ENCODE assay signal across 15 cellular contexts in the genomic region with DNA sequence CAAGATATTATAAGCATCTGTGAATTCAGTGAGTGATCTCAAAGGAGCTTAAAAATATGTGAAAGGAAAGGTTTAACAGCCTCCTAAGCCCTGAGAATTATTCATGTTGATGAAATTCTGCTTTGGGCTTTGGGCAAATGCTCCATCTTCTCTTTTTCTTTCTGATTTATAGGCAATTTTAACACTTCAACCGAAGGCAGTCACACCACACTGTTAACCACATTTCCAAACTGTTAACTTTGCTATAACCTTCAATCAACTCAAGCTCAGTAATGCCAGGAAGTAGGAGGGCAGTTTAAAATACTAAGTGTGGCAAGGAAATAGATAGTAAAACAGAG. TPM values are rescaled to one million over a fixed set of nuclear protein-coding genes. Genes with fewer than 3 reads are reported as not detected.
DNase-seq lines count a peak whose midpoint lies in the region; ATAC-seq and TF ChIP-seq lines count a peak whose summit lies in the region.
"Had no signal": no experiment of that assay in that cellular context is flagged by ENCODE, and none has a peak within 500 bp of the region (broad histone marks: within the 10 kb centered on the region; RNA-seq: fewer than 3 reads in every experiment).

No MANE protein-coding gene starts in this region.

- H3K4me2 ChIP-seq in IMR-90 (ENCODE audit: low read depth, low read length): peak overlapping the region; percentile 96
- no peak overlapping the region for H3K4me2 ChIP-seq in mesendoderm (ENCODE audit: low read length)

- H3K23ac ChIP-seq in IMR-90 (ENCODE audit: low read depth, low read length): no peak overlapping the region
- H3K23ac ChIP-seq in mesendoderm (ENCODE audit: low read length): no peak overlapping the region

- no peak overlapping the region for H2AFZ ChIP-seq in IMR-90 (replicated peaks; ENCODE audit: low read length, poor library complexity)

- H3K18ac ChIP-seq in IMR-90 (ENCODE audit: low read depth, low read length) (peak overlapping the region; percentile 98; the same call in 1 of the 2 replicates), mesendoderm (ENCODE audit: low read length) (no peak overlapping the region)

- no peaks in the 10 kb centered on the region for H3K9me3 Mint-ChIP-seq in CD8-positive, alpha-beta T cell
- H3K9me3 Mint-ChIP-seq in activated CD8-positive, alpha-beta T cell treated with anti-CD3 and anti-CD28 coated beads, Interleukin-2, amount 10 ng/mL, durations not matched to agents 7 days and 5 days (ENCODE audit: insufficient read depth): peaks cover 5% of the 10 kb centered on the region
- H3K9me3 Mint-ChIP-seq: activated naive CD4-positive, alpha-beta T cell treated with anti-CD3 and anti-CD28 coated beads, Interleukin-2, amount 10 ng/mL, durations not matched to agents 7 days and 5 days had no signal

- no peak overlapping the region for H3K4me3 ChIP-seq in CD8-positive, alpha-beta T cell (ENCODE audit: low read depth, low read length)
- H3K4me3 ChIP-seq in IMR-90 (ENCODE audit: insufficient read depth, low read depth, low read length) (peak overlapping the region; percentile 29; the same call in 1 of the 2 replicates), mesendoderm (ENCODE audit: low read length) (no peak overlapping the region)

- H3K27ac ChIP-seq in CD8-positive, alpha-beta T cell (ENCODE audit: low read depth, low read length): no peak overlapping the region
- H3K27ac ChIP-seq in IMR-90 (ENCODE audit: insufficient read depth, low read length) (no peak overlapping the region), mesendoderm (ENCODE audit: low read depth, low read length) (no peak overlapping the region)

- H3K56ac ChIP-seq in IMR-90 (ENCODE audit: extremely low read depth, insufficient read depth, low read length): peak overlapping the region; percentile 0; the same call in 1 of the 2 replicates
- H3K56ac ChIP-seq in mesendoderm (ENCODE audit: low read length): no peak overlapping the region

- no peak for TF ChIP-seq POLR2A in IMR-90 (IDR thresholded peaks at IDR 0.05; ENCODE audit: low read depth, low read length)

- H3K14ac ChIP-seq in IMR-90 (replicated peaks; ENCODE audit: low read depth, low read length): peak overlapping the region; percentile 73; the same call in 1 of the 2 replicates

- no peak overlapping the region for H2AK5ac ChIP-seq in IMR-90 (ENCODE audit: low read depth, low read length)
- H2AK5ac ChIP-seq in mesendoderm (ENCODE audit: low read length): no peak overlapping the region

- no peaks in the 10 kb centered on the region for H3K36me3 ChIP-seq in CD8-positive, alpha-beta T cell (ENCODE audit: insufficient read depth, low read length)
- H3K36me3 ChIP-seq in IMR-90 (ENCODE audit: control insufficient read depth, insufficient read depth, low read length): no peaks in the 10 kb centered on the region
- no peaks in the 10 kb centered on the region for H3K36me3 ChIP-seq in mesendoderm (ENCODE audit: control insufficient read depth, insufficient read depth, low read length)

- H3K27ac Mint-ChIP-seq in CD8-positive, alpha-beta T cell: peak overlapping the region; percentile 35
- H3K27ac Mint-ChIP-seq in activated CD8-positive, alpha-beta T cell treated with anti-CD3 and anti-CD28 coated beads, Interleukin-2, amount 10 ng/mL, durations not matched to agents 7 days and 5 days: peak overlapping the region; percentile 82
- H3K27ac Mint-ChIP-seq: activated naive CD4-positive, alpha-beta T cell treated with anti-CD3 and anti-CD28 coated beads, Interleukin-2, amount 10 ng/mL, durations not matched to agents 7 days and 5 days had no signal

- BruUV-seq in IMR-90 (replicated peaks; lab: Mats Ljungman, UMichigan): no TSS peak

- H3K4me1 ChIP-seq in CD8-positive, alpha-beta T cell (ENCODE audit: insufficient read depth, low read length): peaks cover 19% of the 10 kb centered on the region
- H3K4me1 ChIP-seq in IMR-90 (ENCODE audit: control insufficient read depth, insufficient read depth, low read length) (peaks cover 9% of the 10 kb centered on the region), mesendoderm (ENCODE audit: control insufficient read depth, low read depth, low read length) (peaks cover 2% of the 10 kb centered on the region)

- peak; percentile 83 for ATAC-seq in CD8-positive, alpha-beta T cell
- ATAC-seq in IMR-90 (ENCODE audit: low read depth): peak; percentile 82
- ATAC-seq in activated CD8-positive, alpha-beta T cell treated with anti-CD3 and anti-CD28 coated beads, Interleukin-2, amount 10 ng/mL, durations not matched to agents 7 days and 5 days: peak; percentile 86
- ATAC-seq: left ventricle myocardium superior had no signal

- H3K9me3 ChIP-seq in CD8-positive, alpha-beta T cell (ENCODE audit: low read length): no peaks in the 10 kb centered on the region
- no peaks in the 10 kb centered on the region for H3K9me3 ChIP-seq in IMR-90 (ENCODE audit: control insufficient read depth, insufficient read depth, low read length)

- H2BK120ac ChIP-seq in IMR-90 (ENCODE audit: low read depth, low read length): peak overlapping the region; percentile 50
- H2BK120ac ChIP-seq in mesendoderm (ENCODE audit: low read depth, low read length): no peak overlapping the region

- H3K79me2 ChIP-seq in mesendoderm (ENCODE audit: control insufficient read depth, insufficient read depth, low read length): no peaks in the 10 kb centered on the region

- no peak for TF ChIP-seq RAD21 in IMR-90 (IDR thresholded peaks at IDR 0.05; ENCODE audit: low read length)

- H4K91ac ChIP-seq in IMR-90 (ENCODE audit: insufficient read depth, low read depth, low read length): peak overlapping the region; percentile 29; the same call in 1 of the 2 replicates

- peak overlapping the region; percentile 61; the same call in 1 of the 2 replicates for H4K5ac ChIP-seq in IMR-90 (ENCODE audit: low read depth, low read length)
- H4K5ac ChIP-seq in mesendoderm (ENCODE audit: low read length): no peak overlapping the region

- peaks cover 3% of the 10 kb centered on the region; the same call in 1 of the 2 replicates for H3K9me1 ChIP-seq in IMR-90 (ENCODE audit: insufficient read depth, low read length)

- peaks cover 27% of the 10 kb centered on the region for H3K4me1 Mint-ChIP-seq in CD8-positive, alpha-beta T cell (ENCODE audit: low read depth)
- H3K4me1 Mint-ChIP-seq in activated CD8-positive, alpha-beta T cell treated with anti-CD3 and anti-CD28 coated beads, Interleukin-2, amount 10 ng/mL, durations not matched to agents 7 days and 5 days (ENCODE audit: low read depth): peaks cover 26% of the 10 kb centered on the region

- H3K4ac ChIP-seq in IMR-90 (ENCODE audit: low read depth, low read length) (peak overlapping the region; percentile 7; the same call in 1 of the 2 replicates), mesendoderm (ENCODE audit: low read depth, low read length) (no peak overlapping the region)

- peak overlapping the region; percentile 85 for H2BK5ac ChIP-seq in IMR-90 (ENCODE audit: low read depth, low read length, poor library complexity, severe bottlenecking)
- H2BK5ac ChIP-seq in mesendoderm (ENCODE audit: low read length): no peak overlapping the region

- in situ Hi-C loops in IMR-90 (cut with MboI; ENCODE audit: low sequenced_read_pairs): loop anchor here (10.0 kb wide), 2 partner anchors 362 to 582 kb away; no protein-coding TSS in a partner anchor

- peak overlapping the region; percentile 40 for H3K4me3 Mint-ChIP-seq in CD8-positive, alpha-beta T cell
- peak overlapping the region; percentile 39 for H3K4me3 Mint-ChIP-seq in activated CD8-positive, alpha-beta T cell treated with anti-CD3 and anti-CD28 coated beads, Interleukin-2, amount 10 ng/mL, durations not matched to agents 7 days and 5 days
- H3K4me3 Mint-ChIP-seq: activated naive CD4-positive, alpha-beta T cell treated with anti-CD3 and anti-CD28 coated beads, Interleukin-2, amount 10 ng/mL, durations not matched to agents 7 days and 5 days had no signal

- H3K27me3 Mint-ChIP-seq in CD8-positive, alpha-beta T cell (ENCODE audit: low read depth): no peaks in the 10 kb centered on the region
- no peaks in the 10 kb centered on the region for H3K27me3 Mint-ChIP-seq in activated CD8-positive, alpha-beta T cell treated with anti-CD3 and anti-CD28 coated beads, Interleukin-2, amount 10 ng/mL, durations not matched to agents 7 days and 5 days (ENCODE audit: low read depth)
- H3K27me3 Mint-ChIP-seq: activated naive CD4-positive, alpha-beta T cell treated with anti-CD3 and anti-CD28 coated beads, Interleukin-2, amount 10 ng/mL, durations not matched to agents 7 days and 5 days had no signal

- peak overlapping the region; percentile 63; the same call in 1 of the 2 replicates for H2BK20ac ChIP-seq in IMR-90 (ENCODE audit: low read depth, low read length)

- H4K20me1 ChIP-seq in IMR-90 (ENCODE audit: insufficient read depth, low read length): no peaks in the 10 kb centered on the region

- H2BK15ac ChIP-seq in IMR-90 (ENCODE audit: low read depth, low read length) (no peak overlapping the region), mesendoderm (replicated peaks; ENCODE audit: low read depth) (peak overlapping the region; percentile 12)

- POLR2A ChIA-PET in CD8-positive, alpha-beta T cell (lab: Charles Lee): interaction anchor here (1.1 to 1.3 kb wide), 2 partner anchors 21 to 187 kb away, joined by 3 to 4 read pairs; no protein-coding TSS in a partner anchor
- POLR2A ChIA-PET in IMR-90 (lab: Charles Lee; ENCODE audit: unreplicated experiment): interaction anchor here (0.6 kb wide), 1 partner anchor 166 kb away, joined by 9 read pairs; no protein-coding TSS in a partner anchor
- POLR2A ChIA-PET in activated CD8-positive, alpha-beta T cell treated with anti-CD3 and anti-CD28 coated beads, Interleukin-2, amount 10 ng/mL, durations not matched to agents 7 days and 5 days (lab: Charles Lee): interaction anchor here (0.6 to 1.9 kb wide), 2 partner anchors 55 to 57 kb away, joined by 3 to 9 read pairs; partner anchors contain the start of gene NEK7

- no peak for TF ChIP-seq CTCF in CD8-positive, alpha-beta T cell (IDR thresholded peaks at IDR 0.05)
- TF ChIP-seq CTCF in IMR-90 (conservative IDR thresholded peaks at IDR 0.05; ENCODE audit: low read depth, low read length): no peak

- H3K36me3 Mint-ChIP-seq in CD8-positive, alpha-beta T cell: no peaks in the 10 kb centered on the region
- peaks cover 2% of the 10 kb centered on the region for H3K36me3 Mint-ChIP-seq in activated CD8-positive, alpha-beta T cell treated with anti-CD3 and anti-CD28 coated beads, Interleukin-2, amount 10 ng/mL, durations not matched to agents 7 days and 5 days (ENCODE audit: low read depth)
- H3K36me3 Mint-ChIP-seq: activated naive CD4-positive, alpha-beta T cell treated with anti-CD3 and anti-CD28 coated beads, Interleukin-2, amount 10 ng/mL, durations not matched to agents 7 days and 5 days had no signal

- H2AK9ac ChIP-seq in IMR-90 (replicated peaks; ENCODE audit: low read depth, low read length, poor library complexity): no peak overlapping the region

- WGBS in IMR-90 (ENCODE audit: extremely low coverage in 2 of 2, insufficient read length in 1 of 2), 2 experiments: no CpG with 5 or more reads among the region's 1 CpG
- WGBS in mesendoderm (ENCODE audit: extremely low coverage, insufficient coverage, low lambda C conversion rate): no CpG with 5 or more reads among the region's 1 CpG

- intact Hi-C loops in CD8-positive, alpha-beta T cell (cut with DNase I, micrococcal nuclease): no loop called here
- intact Hi-C loops in IMR-90 (cut with micrococcal nuclease): no loop called here

- H3K79me1 ChIP-seq in IMR-90 (ENCODE audit: low read depth in 1 of 2, low read length in 2 of 2): no peaks in the 10 kb centered on the region
- H3K79me1 ChIP-seq in mesendoderm (ENCODE audit: low read length): no peaks in the 10 kb centered on the region

- dilution Hi-C loops in IMR-90 (cut with HindIII; ENCODE audit: low sequenced_read_pairs, unreplicated experiment): no loop called here

- H3K9ac ChIP-seq in IMR-90 (ENCODE audit: low read depth, low read length) (no peak overlapping the region), mesendoderm (ENCODE audit: low read length) (no peak overlapping the region)

- no peak for DNase-seq in CD8-positive, alpha-beta T cell
- peak; percentile 70 for DNase-seq in IMR-90
- DNase-seq in activated CD8-positive, alpha-beta T cell treated with anti-CD3 and anti-CD28 coated beads, Interleukin-2, amount 10 ng/mL, durations not matched to agents 7 days and 5 days: peak; percentile 51
- no peak for DNase-seq in mesendoderm
- no peak for DNase-seq in NCI-H226
- no peak for DNase-seq in AML-193 (lab: John Stamatoyannopoulos, UW)
- DNase-seq in NCI-H748 treated with DMSO at 0.1 percent for 48 hours (lab: John Stamatoyannopoulos, UW): no peak
- no peak for DNase-seq in occipital lobe (lab: John Stamatoyannopoulos, UW)
- DNase-seq: activated CD4-positive, CD25-positive, alpha-beta regulatory T cell treated with anti-CD3 and anti-CD28 coated beads, Interleukin-2, amount 50 U/mL, for 72 hours; activated naive CD4-positive, alpha-beta T cell treated with anti-CD3 and anti-CD28 coated beads, Interleukin-2, amount 10 ng/mL, durations not matched to agents 7 days and 5 days; C1 segment of cervical spinal cord; erythroblast; hippocampal formation; left ventricle myocardium superior; OCI-M1 had no signal

- H4K8ac ChIP-seq in IMR-90 (ENCODE audit: low read depth in 2 of 2, low read length in 2 of 2): peak overlapping the region; percentile 3 to 50; a peak in 2 of 4 replicates
- no peak overlapping the region for H4K8ac ChIP-seq in mesendoderm (ENCODE audit: low read depth, low read length)

- CTCF ChIA-PET in CD8-positive, alpha-beta T cell (lab: Charles Lee): interaction anchor here (1.3 to 3.9 kb wide), 4 partner anchors 10 to 178 kb away, joined by 3 to 18 read pairs (median 4); no protein-coding TSS in a partner anchor
- CTCF ChIA-PET in IMR-90 (lab: Yijun Ruan, JAX): interaction anchor here (0.6 to 2.3 kb wide), 3 partner anchors 14 to 554 kb away, joined by 4 to 7 read pairs (median 5); no protein-coding TSS in a partner anchor
- CTCF ChIA-PET in activated CD8-positive, alpha-beta T cell treated with anti-CD3 and anti-CD28 coated beads, Interleukin-2, amount 10 ng/mL, durations not matched to agents 7 days and 5 days (lab: Charles Lee): interaction anchor here (0.8 to 4.9 kb wide), 11 partner anchors 9 to 65 kb away, joined by 3 to 43 read pairs (median 5); partner anchors contain the start of gene NEK7

- no peaks in the 10 kb centered on the region for H3K27me3 ChIP-seq in CD8-positive, alpha-beta T cell (ENCODE audit: insufficient read depth, low read length)
- H3K27me3 ChIP-seq in IMR-90 (ENCODE audit: control insufficient read depth, insufficient read depth, low read length) (no peaks in the 10 kb centered on the region), mesendoderm (ENCODE audit: insufficient read depth, low read length, poor library complexity) (no peaks in the 10 kb centered on the region)

RNA-seq across cellular contexts. Expression of gene NEK7, which starts 54.4 kb away (rescaled TPM):
- total RNA-seq in CD8-positive, alpha-beta T cell: 10 to 100 TPM; 12.1 to 16.1 TPM
- total RNA-seq in IMR-90 (2012; rRNA removed) (297 and 467 TPM in 2 replicates), occipital lobe (24.6 TPM)
- 82.8 and 89.0 TPM in 2 replicates for polyA plus RNA-seq in IMR-90 (2012; rRNA removed)
- 23.2 and 34.7 TPM in 2 replicates for polyA plus RNA-seq in IMR-90 (2012; cell fraction: cytosol; rRNA removed)
- polyA plus RNA-seq in IMR-90 (2012; cell fraction: nucleus; rRNA removed; ENCODE audit: low replicate concordance): 11.9 and 86.4 TPM in 2 replicates
- total RNA-seq in activated CD8-positive, alpha-beta T cell treated with anti-CD3 and anti-CD28 coated beads, Interleukin-2, amount 10 ng/mL, durations not matched to agents 7 days and 5 days: 10 to 100 TPM; 61.5 to 63.2 TPM
- 8.6 TPM for polyA plus RNA-seq in mesendoderm (2013, experiment 1 of 2)
- polyA plus RNA-seq in mesendoderm (2013, experiment 2 of 2): 8.4 TPM

Comparison
In these comparisons a context has a peak if more than half of its experiments do, and no peak if none do; other contexts are left out.
1. DNase-seq: peak in IMR-90 (single experiment) and activated CD8-positive, alpha-beta T cell treated with anti-CD3 and anti-CD28 coated beads, Interleukin-2, amount 10 ng/mL, durations not matched to agents 7 days and 5 days (single experiment); none in CD8-positive, alpha-beta T cell (0 of 7), mesendoderm (single experiment), NCI-H226 (single experiment), AML-193 (0 of 2), NCI-H748 treated with DMSO at 0.1 percent for 48 hours (single experiment) and occipital lobe (single experiment).
2. Peak in every context shown above with its lines, with median percentiles within 50 percentile points of each other: ATAC-seq.